ENCODE assay signal across 8 cellular contexts in the genomic region with DNA sequence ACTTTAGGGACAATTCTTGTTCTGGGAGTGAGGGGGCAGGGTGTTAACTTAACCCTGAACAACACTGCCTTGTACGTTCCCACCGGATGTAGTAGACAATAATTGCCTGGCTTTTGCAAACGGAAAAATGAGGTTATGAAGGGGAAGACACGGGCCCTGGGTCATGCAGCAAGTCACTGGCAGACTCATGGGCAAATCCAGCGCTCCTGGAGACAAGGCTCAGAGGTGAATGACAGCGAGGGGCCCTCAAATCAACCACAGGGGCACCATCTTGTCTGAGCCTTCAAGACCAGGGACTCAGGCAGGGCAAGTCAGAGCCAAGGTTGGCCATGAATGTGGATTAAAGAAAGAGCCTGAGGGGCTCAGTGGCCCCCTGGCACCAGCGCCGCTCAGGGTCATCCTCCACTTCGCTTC. TPM values are rescaled to one million over a fixed set of nuclear protein-coding genes. Genes with fewer than 3 reads are reported as not detected.
A peak's percentile ranks its signal among the peaks of the same experiment; 100 is the strongest.
DNase-seq lines count a peak whose midpoint lies in the region; ATAC-seq and TF ChIP-seq lines count a peak whose summit lies in the region.

No MANE protein-coding gene starts in this region.

- H3K9ac ChIP-seq in muscle layer of colon (ENCODE audit: low read length), result peak overlapping the region; percentile 39

- H3K4me3 ChIP-seq in AG04449 (ENCODE audit: low read depth, low read length) (peak overlapping the region; percentile 89; the same call in 1 of the 2 replicates), muscle layer of colon (ENCODE audit: low read depth in 1 of 2, low read length in 2 of 2) (peak overlapping the region in 1 of 2 donors; percentile 93)

- peak overlapping the region; percentile 98 for H3K4me3 Mint-ChIP-seq in activated naive CD8-positive, alpha-beta T cell treated with anti-CD3 and anti-CD28 coated beads, Interleukin-2, amount 10 ng/mL, durations not matched to agents 7 days and 5 days

- peaks cover 6% of the 10 kb centered on the region for H3K9me3 ChIP-seq in KOPT-K1 (ENCODE audit: insufficient read depth, low read length, poor library complexity, severe bottlenecking)
- H3K9me3 ChIP-seq in muscle layer of colon (ENCODE audit: low read length), result no peaks in the 10 kb centered on the region

- peak; percentile 10 for ATAC-seq in activated naive CD8-positive, alpha-beta T cell treated with anti-CD3 and anti-CD28 coated beads, Interleukin-2, amount 10 ng/mL, durations not matched to agents 7 days and 5 days (ENCODE audit: low read depth)
- no peak for ATAC-seq in activated CD4-positive, CD25-positive, alpha-beta regulatory T cell treated with anti-CD3 and anti-CD28 coated beads, Interleukin-2, amount 50 U/mL, for 24 hours
- no peak for ATAC-seq in GM21381 (IDR thresholded peaks at IDR 0.05; ENCODE audit: unreplicated experiment)

- no peaks in the 10 kb centered on the region for H3K36me3 ChIP-seq in KOPT-K1 (ENCODE audit: insufficient read depth, low read length)
- H3K36me3 ChIP-seq in muscle layer of colon (ENCODE audit: insufficient read depth, low read length), result no peaks in the 10 kb centered on the region

- TF ChIP-seq CTCF in AG04449 (IDR thresholded peaks at IDR 0.05; ENCODE audit: insufficient read depth, low read length, missing control alignments), result no peak

- H3K27ac ChIP-seq in KOPT-K1 (ENCODE audit: low read depth, low read length, poor library complexity, severe bottlenecking), result peak overlapping the region; percentile 78
- peak overlapping the region; percentile 76 for H3K27ac ChIP-seq in muscle layer of colon (ENCODE audit: low read depth, low read length)

- H3K9me3 Mint-ChIP-seq in activated naive CD8-positive, alpha-beta T cell treated with anti-CD3 and anti-CD28 coated beads, Interleukin-2, amount 10 ng/mL, durations not matched to agents 7 days and 5 days, result peaks cover 4% of the 10 kb centered on the region

- CTCF ChIA-PET in AG04449 (lab: Yijun Ruan, JAX), result interaction anchor here (1.2 kb wide), 1 partner anchor 11 kb away, joined by 4 read pairs; no protein-coding TSS in a partner anchor

- POLR2A ChIA-PET in AG04449 (lab: Yijun Ruan, JAX), result interaction anchor here (0.6 to 2.2 kb wide), 3 partner anchors 11 to 64 kb away, joined by 3 to 16 read pairs (median 14); no protein-coding TSS in a partner anchor
- POLR2A ChIA-PET in activated naive CD8-positive, alpha-beta T cell treated with anti-CD3 and anti-CD28 coated beads, Interleukin-2, amount 10 ng/mL, durations not matched to agents 7 days and 5 days (lab: Charles Lee), result interaction anchor here (0.8 to 4.7 kb wide), 8 partner anchors 11 to 64 kb away, joined by 3 to 38 read pairs (median 14); no protein-coding TSS in a partner anchor

- DNase-seq in AG04449 (ENCODE audit: low read depth, low spot score) (no peak), kidney glomerular epithelial cell (lab: John Stamatoyannopoulos, UW) (no peak), amygdala (lab: John Stamatoyannopoulos, UW) (no peak)
- DNase-seq in activated naive CD8-positive, alpha-beta T cell treated with anti-CD3 and anti-CD28 coated beads, Interleukin-2, amount 10 ng/mL, durations not matched to agents 7 days and 5 days, result no peak

- peaks cover 4% of the 10 kb centered on the region for H3K27me3 Mint-ChIP-seq in activated naive CD8-positive, alpha-beta T cell treated with anti-CD3 and anti-CD28 coated beads, Interleukin-2, amount 10 ng/mL, durations not matched to agents 7 days and 5 days

- H3K36me3 Mint-ChIP-seq in activated naive CD8-positive, alpha-beta T cell treated with anti-CD3 and anti-CD28 coated beads, Interleukin-2, amount 10 ng/mL, durations not matched to agents 7 days and 5 days, result peaks cover 20% of the 10 kb centered on the region

- H3K4me1 Mint-ChIP-seq in activated naive CD8-positive, alpha-beta T cell treated with anti-CD3 and anti-CD28 coated beads, Interleukin-2, amount 10 ng/mL, durations not matched to agents 7 days and 5 days, result peaks cover 65% of the 10 kb centered on the region

- H3K27me3 ChIP-seq in muscle layer of colon (ENCODE audit: control insufficient read depth in 1 of 2, insufficient read depth in 2 of 2, low read length in 2 of 2), result no peaks in the 10 kb centered on the region

- peak overlapping the region; percentile 83 for H3K27ac Mint-ChIP-seq in activated naive CD8-positive, alpha-beta T cell treated with anti-CD3 and anti-CD28 coated beads, Interleukin-2, amount 10 ng/mL, durations not matched to agents 7 days and 5 days

- peaks cover 35% of the 10 kb centered on the region for H3K4me1 ChIP-seq in muscle layer of colon (ENCODE audit: insufficient read depth, low read length)

RNA-seq across cellular contexts. Expression of gene RASA3, which starts 2.8 kb away (rescaled TPM):
- 10 to 100 TPM; 65.6 to 73.9 TPM for total RNA-seq in activated naive CD8-positive, alpha-beta T cell treated with anti-CD3 and anti-CD28 coated beads, Interleukin-2, amount 10 ng/mL, durations not matched to agents 7 days and 5 days

RNA-seq across cellular contexts. Expression of gene CFAP97D2, which starts 49.4 kb away (rescaled TPM):
- under 1 TPM in 1 of 2 experiments, not detected in 1; 0.22 TPM for total RNA-seq in activated naive CD8-positive, alpha-beta T cell treated with anti-CD3 and anti-CD28 coated beads, Interleukin-2, amount 10 ng/mL, durations not matched to agents 7 days and 5 days
